9 cellular contexts compared by ENCODE assay signal in genomic region chr6:111844921-111845320, GRCh38. TPM values are rescaled to one million over a fixed set of nuclear protein-coding genes. Genes with fewer than 3 reads are reported as not detected.
DNase-seq lines count a peak whose midpoint lies in the region; ATAC-seq and TF ChIP-seq lines count a peak whose summit lies in the region.
"Had no signal": no experiment of that assay in that cellular context is flagged by ENCODE, and none has a peak within 500 bp of the region (broad histone marks: within the 10 kb centered on the region; RNA-seq: fewer than 3 reads in every experiment).

No MANE protein-coding gene starts in this region.

- H3K4me3 Mint-ChIP-seq in activated CD8-positive, alpha-beta T cell treated with anti-CD3 and anti-CD28 coated beads, Interleukin-2, amount 10 ng/mL, durations not matched to agents 7 days and 5 days: no peak overlapping the region
- no peak overlapping the region for H3K4me3 Mint-ChIP-seq in activated CD8-positive, alpha-beta T cell treated with anti-CD3 and anti-CD28 coated beads for 36 hours
- no peak overlapping the region for H3K4me3 Mint-ChIP-seq in MCF 10A (ENCODE audit: unreplicated experiment)

- POLR2A ChIA-PET in activated CD8-positive, alpha-beta T cell treated with anti-CD3 and anti-CD28 coated beads, Interleukin-2, amount 10 ng/mL, durations not matched to agents 7 days and 5 days (lab: Charles Lee): interaction anchor here (1.1 to 1.9 kb wide), 3 partner anchors 21 to 82 kb away, joined by 3 to 9 read pairs (median 5); partner anchors contain the start of gene FYN
- POLR2A ChIA-PET in activated CD8-positive, alpha-beta T cell treated with anti-CD3 and anti-CD28 coated beads for 36 hours (lab: Charles Lee): interaction anchor here (0.6 to 4.2 kb wide), 18 partner anchors 7 to 145 kb away, joined by 3 to 23 read pairs (median 5); partner anchors contain the start of gene FYN
- POLR2A ChIA-PET in MCF 10A (lab: Yijun Ruan, JAX): interaction anchor here (0.7 kb wide), 1 partner anchor 10 kb away, joined by 3 read pairs; no protein-coding TSS in a partner anchor

- peaks cover 0 to 11% (median 0%) of the 10 kb centered on the region in 6 donors for H3K36me3 ChIP-seq in spleen

- H3K36me3 Mint-ChIP-seq in activated CD8-positive, alpha-beta T cell treated with anti-CD3 and anti-CD28 coated beads, Interleukin-2, amount 10 ng/mL, durations not matched to agents 7 days and 5 days (ENCODE audit: low read depth): peaks cover 43% of the 10 kb centered on the region
- peaks cover 43% of the 10 kb centered on the region for H3K36me3 Mint-ChIP-seq in activated CD8-positive, alpha-beta T cell treated with anti-CD3 and anti-CD28 coated beads for 36 hours (ENCODE audit: low read depth)
- no peaks in the 10 kb centered on the region for H3K36me3 Mint-ChIP-seq in MCF 10A (ENCODE audit: insufficient read depth, unreplicated experiment)

- peak; percentile 32 for DNase-seq in activated CD8-positive, alpha-beta T cell treated with anti-CD3 and anti-CD28 coated beads, Interleukin-2, amount 10 ng/mL, durations not matched to agents 7 days and 5 days
- no peak for DNase-seq in activated CD8-positive, alpha-beta T cell treated with anti-CD3 and anti-CD28 coated beads for 36 hours
- DNase-seq in M059J (ENCODE audit: low read depth) (peak; percentile 44), erythroblast (lab: John Stamatoyannopoulos, UW) (peak; percentile 39 to 44), spleen (peak; percentile 81), NOMO-1 treated with dmso at 0.1 percent for 144 hours (lab: John Stamatoyannopoulos, UW; ENCODE audit: unreplicated experiment) (no peak), A172 (ENCODE audit: low spot score) (no peak), MCF 10A (ENCODE audit: unreplicated experiment) (no peak)
- DNase-seq: NCI-H774 had no signal

- H3K27me3 ChIP-seq in spleen (replicated peaks in 1 of 7): no peaks in the 10 kb centered on the region

- peaks cover 11% of the 10 kb centered on the region for H3K4me1 Mint-ChIP-seq in activated CD8-positive, alpha-beta T cell treated with anti-CD3 and anti-CD28 coated beads, Interleukin-2, amount 10 ng/mL, durations not matched to agents 7 days and 5 days (ENCODE audit: low read depth)
- peaks cover 17% of the 10 kb centered on the region for H3K4me1 Mint-ChIP-seq in activated CD8-positive, alpha-beta T cell treated with anti-CD3 and anti-CD28 coated beads for 36 hours (ENCODE audit: low read depth)
- H3K4me1 Mint-ChIP-seq in MCF 10A (ENCODE audit: insufficient read depth, unreplicated experiment): peaks cover 8% of the 10 kb centered on the region

- peaks cover 50 to 100% (median 94%) of the 10 kb centered on the region in 6 donors for H3K4me1 ChIP-seq in spleen

- intact Hi-C loops in activated CD8-positive, alpha-beta T cell treated with anti-CD3 and anti-CD28 coated beads for 36 hours (cut with micrococcal nuclease): no loop called here
- intact Hi-C loops in spleen (cut with DNase I; ENCODE audit: low total_unique reads) (no loop called here), MCF 10A (cut with micrococcal nuclease) (no loop called here)

- H3K27ac ChIP-seq in spleen: peak overlapping the region; percentile 31 to 84 (median 76)

- no peaks in the 10 kb centered on the region for H3K9me3 ChIP-seq in spleen

- no peak for TF ChIP-seq POLR2A in erythroblast (IDR thresholded peaks at IDR 0.05; ENCODE audit: low read length)
- no peak for TF ChIP-seq POLR2A in spleen (IDR thresholded peaks at IDR 0.05)

- CTCF ChIA-PET in activated CD8-positive, alpha-beta T cell treated with anti-CD3 and anti-CD28 coated beads, Interleukin-2, amount 10 ng/mL, durations not matched to agents 7 days and 5 days (lab: Charles Lee): interaction anchor here (1.0 to 3.1 kb wide), 14 partner anchors 9 to 198 kb away, joined by 3 to 18 read pairs (median 8); partner anchors contain the start of gene FYN
- CTCF ChIA-PET in activated CD8-positive, alpha-beta T cell treated with anti-CD3 and anti-CD28 coated beads for 36 hours (lab: Charles Lee): interaction anchor here (0.8 to 3.6 kb wide), 14 partner anchors 12 to 198 kb away, joined by 3 to 14 read pairs (median 5); partner anchors contain the start of gene FYN
- CTCF ChIA-PET in MCF 10A (lab: Yijun Ruan, JAX): no interaction called here

- H3K27ac Mint-ChIP-seq in activated CD8-positive, alpha-beta T cell treated with anti-CD3 and anti-CD28 coated beads, Interleukin-2, amount 10 ng/mL, durations not matched to agents 7 days and 5 days: no peak overlapping the region
- H3K27ac Mint-ChIP-seq in activated CD8-positive, alpha-beta T cell treated with anti-CD3 and anti-CD28 coated beads for 36 hours: no peak overlapping the region
- H3K27ac Mint-ChIP-seq in MCF 10A (ENCODE audit: low read depth, unreplicated experiment): no peak overlapping the region

- no peak for TF ChIP-seq CTCF in activated CD8-positive, alpha-beta T cell treated with anti-CD3 and anti-CD28 coated beads for 36 hours (IDR thresholded peaks at IDR 0.05)
- TF ChIP-seq CTCF in spleen (IDR thresholded peaks at IDR 0.05 in 8 of 11, conservative IDR thresholded peaks at IDR 0.05 in 3 of 11): no peak
- no peak for TF ChIP-seq CTCF in MCF 10A (IDR thresholded peaks at IDR 0.05; ENCODE audit: unreplicated experiment)

- WGBS in spleen, 5 donors: 14 to 54% (median 38%) methylated on average over 1 to 2 of the region's 2 CpGs

- no peaks in the 10 kb centered on the region for H3K27me3 Mint-ChIP-seq in activated CD8-positive, alpha-beta T cell treated with anti-CD3 and anti-CD28 coated beads, Interleukin-2, amount 10 ng/mL, durations not matched to agents 7 days and 5 days (ENCODE audit: low read depth)
- H3K27me3 Mint-ChIP-seq in activated CD8-positive, alpha-beta T cell treated with anti-CD3 and anti-CD28 coated beads for 36 hours: no peaks in the 10 kb centered on the region
- H3K27me3 Mint-ChIP-seq in MCF 10A (ENCODE audit: insufficient read depth, unreplicated experiment): no peaks in the 10 kb centered on the region

- BruUV-seq in MCF 10A (replicated peaks; lab: Mats Ljungman, UMichigan): no TSS peak

- H3K9me3 Mint-ChIP-seq in activated CD8-positive, alpha-beta T cell treated with anti-CD3 and anti-CD28 coated beads, Interleukin-2, amount 10 ng/mL, durations not matched to agents 7 days and 5 days (ENCODE audit: insufficient read depth): no peaks in the 10 kb centered on the region
- H3K9me3 Mint-ChIP-seq in activated CD8-positive, alpha-beta T cell treated with anti-CD3 and anti-CD28 coated beads for 36 hours: no peaks in the 10 kb centered on the region
- no peaks in the 10 kb centered on the region for H3K9me3 Mint-ChIP-seq in MCF 10A (ENCODE audit: unreplicated experiment)

- no peak for ATAC-seq in activated CD8-positive, alpha-beta T cell treated with anti-CD3 and anti-CD28 coated beads, Interleukin-2, amount 10 ng/mL, durations not matched to agents 7 days and 5 days
- no peak for ATAC-seq in activated CD8-positive, alpha-beta T cell treated with anti-CD3 and anti-CD28 coated beads for 36 hours

- H3K4me3 ChIP-seq in spleen: peak overlapping the region in 4 of 8 donors; percentile 0 to 37 (median 15)

RNA-seq across cellular contexts. Expression of gene FYN, which starts 28.3 kb away (rescaled TPM):
- 100 to 1,000 TPM; 148 to 154 TPM for total RNA-seq in activated CD8-positive, alpha-beta T cell treated with anti-CD3 and anti-CD28 coated beads, Interleukin-2, amount 10 ng/mL, durations not matched to agents 7 days and 5 days
- 100 to 1,000 TPM; 384 to 386 TPM for total RNA-seq in activated CD8-positive, alpha-beta T cell treated with anti-CD3 and anti-CD28 coated beads for 36 hours
- total RNA-seq in M059J (2014; rRNA removed; shearing (Covaris generic)): 37.7 and 63.4 TPM in 2 replicates
- total RNA-seq in spleen (100 to 1,000 TPM; 193 to 409 (median 227) TPM), MCF 10A (2022) (37.8 and 53.7 TPM in 2 replicates)
- 10 to 100 TPM; 56.6 to 78.1 (median 65.6) TPM for polyA plus RNA-seq in spleen
- total RNA-seq in A172 (2014; rRNA removed; shearing (Covaris generic)): 26.0 and 26.6 TPM in 2 replicates

Comparison
In these comparisons a context has a peak if more than half of its experiments do, and no peak if none do; other contexts are left out.
1. DNase-seq: peak in activated CD8-positive, alpha-beta T cell treated with anti-CD3 and anti-CD28 coated beads, Interleukin-2, amount 10 ng/mL, durations not matched to agents 7 days and 5 days (single experiment), M059J (single experiment), erythroblast (2 of 2) and spleen (single experiment); none in activated CD8-positive, alpha-beta T cell treated with anti-CD3 and anti-CD28 coated beads for 36 hours (single experiment), NOMO-1 treated with dmso at 0.1 percent for 144 hours (single experiment), A172 (single experiment) and MCF 10A (single experiment).